ENCODE assay signal across 20 cellular contexts in genomic region chr6:133407320-133408100, GRCh38.
DNase-seq lines count a peak whose midpoint lies in the region; ATAC-seq and TF ChIP-seq lines count a peak whose summit lies in the region.
"Had no signal": no experiment of that assay in that cellular context is flagged by ENCODE, and none has a peak within 500 bp of the region (broad histone marks: within the 10 kb centered on the region; RNA-seq: fewer than 3 reads in every experiment).

No MANE protein-coding gene starts in this region.

- no peaks in the 10 kb centered on the region for H3K27me3 ChIP-seq in adipocyte (replicated peaks; ENCODE audit: control insufficient read depth, insufficient read depth, low read length)
- H3K27me3 ChIP-seq: Peyer's patch had no signal

- DNase-seq in adipocyte (ENCODE audit: low read depth) (peak; percentile 75), iris pigment epithelial cell (ENCODE audit: low read depth) (peak; percentile 5), omental fat pad (ENCODE audit: low spot score) (no peak), SIG-M5 treated with dmso at 0.1 percent for 504 hours (lab: John Stamatoyannopoulos, UW; ENCODE audit: unreplicated experiment) (no peak), hepatic stellate cell (ENCODE audit: low spot score) (no peak)
- no peak for DNase-seq in activated naive CD4-positive, alpha-beta T cell treated with anti-CD3 and anti-CD28 coated beads for 36 hours
- no peak for DNase-seq in activated CD4-positive, alpha-beta T cell treated with anti-CD3 and anti-CD28 coated beads for 48 hours
- DNase-seq: C1 segment of cervical spinal cord; CD8-positive, alpha-beta memory T cell; HFFc6; IMR-90; NCI-H1048; NCI-H1436; NCI-H2029; NCI-H2171; NCI-H446 treated with DMSO at 0.1 percent for 48 hours; Peyer's patch; SK-N-SH had no signal

- H3K9me3 Mint-ChIP-seq in activated naive CD4-positive, alpha-beta T cell treated with anti-CD3 and anti-CD28 coated beads for 36 hours: no peaks in the 10 kb centered on the region
- H3K9me3 Mint-ChIP-seq: HFFc6 had no signal

- H3K4me3 ChIP-seq in HEK293 (ENCODE audit: low read depth, low read length): no peak overlapping the region
- H3K4me3 ChIP-seq in adipocyte (ENCODE audit: low read length): no peak overlapping the region
- H3K4me3 ChIP-seq: A549, Peyer's patch had no signal

- peak; percentile 68 for ATAC-seq in omental fat pad (ENCODE audit: low FRiP score)
- ATAC-seq: A549 had no signal

- no peak overlapping the region for H3K9ac ChIP-seq in adipocyte (ENCODE audit: low read length)
- H3K9ac ChIP-seq: SK-N-SH had no signal

- intact Hi-C loops in activated naive CD4-positive, alpha-beta T cell treated with anti-CD3 and anti-CD28 coated beads for 36 hours (cut with micrococcal nuclease): no loop called here

- no peak overlapping the region for H3K27ac Mint-ChIP-seq in activated naive CD4-positive, alpha-beta T cell treated with anti-CD3 and anti-CD28 coated beads for 36 hours
- H3K27ac Mint-ChIP-seq: HFFc6 had no signal

- H3K4me1 Mint-ChIP-seq in activated naive CD4-positive, alpha-beta T cell treated with anti-CD3 and anti-CD28 coated beads for 36 hours (ENCODE audit: low read depth): no peaks in the 10 kb centered on the region
- H3K4me1 Mint-ChIP-seq: CD8-positive, alpha-beta memory T cell had no signal

- H3K36me3 ChIP-seq in HEK293 (ENCODE audit: control insufficient read depth in 2 of 2, insufficient read depth in 1 of 2, low read length in 2 of 2) (no peaks in the 10 kb centered on the region), adipocyte (ENCODE audit: control insufficient read depth, insufficient read depth, low read length, severe bottlenecking) (no peaks in the 10 kb centered on the region)
- H3K36me3 ChIP-seq: Peyer's patch had no signal

- POLR2A ChIA-PET in HEK293 (lab: Yijun Ruan, JAX): interaction anchor here (0.6 to 1.3 kb wide), 3 partner anchors 12 to 725 kb away, joined by 3 to 6 read pairs (median 4); no protein-coding TSS in a partner anchor

- H3K4me1 ChIP-seq in HEK293 (ENCODE audit: control insufficient read depth, insufficient read depth, low read length) (peaks cover 8% of the 10 kb centered on the region), adipocyte (ENCODE audit: control insufficient read depth, insufficient read depth, low read length) (no peaks in the 10 kb centered on the region)
- H3K4me1 ChIP-seq: Peyer's patch had no signal

- H3K9me3 ChIP-seq in HEK293 (ENCODE audit: control insufficient read depth, insufficient read depth, low read depth, low read length): no peaks in the 10 kb centered on the region
- H3K9me3 ChIP-seq in adipocyte (ENCODE audit: control insufficient read depth, low read length): no peaks in the 10 kb centered on the region
- H3K9me3 ChIP-seq: A549, Peyer's patch, SK-N-SH had no signal

- peaks cover 2% of the 10 kb centered on the region for H3K27me3 Mint-ChIP-seq in activated naive CD4-positive, alpha-beta T cell treated with anti-CD3 and anti-CD28 coated beads for 36 hours (ENCODE audit: low read depth)

- TF ChIP-seq CTCF in HEK293 (tag by site-specific recombination; IDR thresholded peaks at IDR 0.05) (no peak), omental fat pad (IDR thresholded peaks at IDR 0.05) (no peak)

- CTCF ChIA-PET in HEK293 (lab: Yijun Ruan, JAX): interaction anchor here (0.6 to 1.0 kb wide), 5 partner anchors 33 to 470 kb away, joined by 3 to 5 read pairs (median 3); no protein-coding TSS in a partner anchor
- CTCF ChIA-PET in activated naive CD4-positive, alpha-beta T cell treated with anti-CD3 and anti-CD28 coated beads for 36 hours (lab: Charles Lee): interaction anchor here (1.5 kb wide), 1 partner anchor 10 kb away, joined by 3 read pairs; no protein-coding TSS in a partner anchor

- H3K27ac ChIP-seq in HEK293 (ENCODE audit: extremely low read depth, low read depth, low read length): no peak overlapping the region
- H3K27ac ChIP-seq: A549, Peyer's patch had no signal

- no peaks in the 10 kb centered on the region for H3K36me3 Mint-ChIP-seq in activated naive CD4-positive, alpha-beta T cell treated with anti-CD3 and anti-CD28 coated beads for 36 hours (ENCODE audit: low read depth)
- H3K36me3 Mint-ChIP-seq: CD8-positive, alpha-beta memory T cell had no signal

- H3K4me3 Mint-ChIP-seq in activated naive CD4-positive, alpha-beta T cell treated with anti-CD3 and anti-CD28 coated beads for 36 hours: no peak overlapping the region
- H3K4me3 Mint-ChIP-seq: CD8-positive, alpha-beta memory T cell; HFFc6 had no signal

TF ChIP-seq in HEK293, 187 proteins besides CTCF, POLR2A, EP300 and RAD21:
- TF ChIP-seq ZNF202 (tag by site-specific recombination; IDR thresholded peaks at IDR 0.05; ENCODE audit: borderline replicate concordance): no peak
- no peak for TF ChIP-seq ZNF398 (tag by site-specific recombination; IDR thresholded peaks at IDR 0.05)
- no peak for TF ChIP-seq SP3 (tag by site-specific recombination; IDR thresholded peaks at IDR 0.05)
- peak; percentile 80 for TF ChIP-seq ZNF341 (tag by site-specific recombination; IDR thresholded peaks at IDR 0.05; ENCODE audit: low read depth)
- no peak for TF ChIP-seq ZEB2 (tag by site-specific recombination; IDR thresholded peaks at IDR 0.05)
- TF ChIP-seq, protein P1, sequence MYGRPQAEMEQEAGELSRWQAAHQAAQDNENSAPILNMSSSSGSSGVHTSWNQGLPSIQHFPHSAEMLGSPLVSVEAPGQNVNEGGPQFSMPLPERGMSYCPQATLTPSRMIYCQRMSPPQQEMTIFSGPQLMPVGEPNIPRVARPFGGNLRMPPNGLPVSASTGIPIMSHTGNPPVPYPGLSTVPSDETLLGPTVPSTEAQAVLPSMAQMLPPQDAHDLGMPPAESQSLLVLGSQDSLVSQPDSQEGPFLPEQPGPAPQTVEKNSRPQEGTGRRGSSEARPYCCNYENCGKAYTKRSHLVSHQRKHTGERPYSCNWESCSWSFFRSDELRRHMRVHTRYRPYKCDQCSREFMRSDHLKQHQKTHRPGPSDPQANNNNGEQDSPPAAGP (tag by site-specific recombination; IDR thresholded peaks at IDR 0.05): no peak
- TF ChIP-seq, protein P2, sequence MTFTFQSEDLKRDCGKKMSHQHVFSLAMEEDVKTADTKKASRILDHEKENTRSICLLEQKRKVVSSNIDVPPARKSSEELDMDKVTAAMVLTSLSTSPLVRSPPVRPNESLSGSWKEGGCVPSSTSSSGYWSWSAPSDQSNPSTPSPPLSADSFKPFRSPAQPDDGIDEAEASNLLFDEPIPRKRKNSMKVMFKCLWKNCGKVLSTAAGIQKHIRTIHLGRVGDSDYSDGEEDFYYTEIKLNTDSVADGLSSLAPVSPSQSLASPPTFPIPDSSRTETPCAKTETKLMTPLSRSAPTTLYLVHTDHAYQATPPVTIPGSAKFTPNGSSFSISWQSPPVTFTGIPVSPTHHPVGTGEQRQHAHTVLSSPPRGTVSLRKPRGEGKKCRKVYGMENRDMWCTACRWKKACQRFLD (tag by site-specific recombination; IDR thresholded peaks at IDR 0.05): no peak

Comparison
In these comparisons a context has a peak if more than half of its experiments do, and no peak if none do; other contexts are left out.
1. DNase-seq: peak in adipocyte (single experiment) and iris pigment epithelial cell (single experiment); none in omental fat pad (single experiment), SIG-M5 treated with dmso at 0.1 percent for 504 hours (single experiment), activated naive CD4-positive, alpha-beta T cell treated with anti-CD3 and anti-CD28 coated beads for 36 hours (single experiment), activated CD4-positive, alpha-beta T cell treated with anti-CD3 and anti-CD28 coated beads for 48 hours (single experiment) and hepatic stellate cell (single experiment).